11 cellular contexts compared by ENCODE assay signal in the genomic region with DNA sequence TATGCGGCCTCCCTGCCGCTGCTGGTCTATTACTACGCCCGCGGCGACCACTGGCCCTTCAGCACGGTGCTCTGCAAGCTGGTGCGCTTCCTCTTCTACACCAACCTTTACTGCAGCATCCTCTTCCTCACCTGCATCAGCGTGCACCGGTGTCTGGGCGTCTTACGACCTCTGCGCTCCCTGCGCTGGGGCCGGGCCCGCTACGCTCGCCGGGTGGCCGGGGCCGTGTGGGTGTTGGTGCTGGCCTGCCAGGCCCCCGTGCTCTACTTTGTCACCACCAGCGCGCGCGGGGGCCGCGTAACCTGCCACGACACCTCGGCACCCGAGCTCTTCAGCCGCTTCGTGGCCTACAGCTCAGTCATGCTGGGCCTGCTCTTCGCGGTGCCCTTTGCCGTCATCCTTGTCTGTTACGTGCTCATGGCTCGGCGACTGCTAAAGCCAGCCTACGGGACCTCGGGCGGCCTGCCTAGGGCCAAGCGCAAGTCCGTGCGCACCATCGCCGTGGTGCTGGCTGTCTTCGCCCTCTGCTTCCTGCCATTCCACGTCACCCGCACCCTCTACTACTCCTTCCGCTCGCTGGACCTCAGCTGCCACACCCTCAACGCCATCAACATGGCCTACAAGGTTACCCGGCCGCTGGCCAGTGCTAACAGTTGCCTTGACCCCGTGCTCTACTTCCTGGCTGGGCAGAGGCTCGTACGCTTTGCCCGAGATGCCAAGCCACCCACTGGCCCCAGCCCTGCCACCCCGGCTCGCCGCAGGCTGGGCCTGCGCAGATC. TPM values are rescaled to one million over a fixed set of nuclear protein-coding genes. Genes with fewer than 3 reads are reported as not detected.
"Had no signal": no experiment of that assay in that cellular context is flagged by ENCODE, and none has a peak within 500 bp of the region (broad histone marks: within the 10 kb centered on the region; RNA-seq: fewer than 3 reads in every experiment).

No MANE protein-coding gene starts in this region.

- H3K27ac ChIP-seq: gastroesophageal sphincter, testis had no signal

- ATAC-seq: activated T-cell treated with anti-CD3 and anti-CD28 coated beads, Interleukin-2, amount 50 U/mL, for 72 hours; gastroesophageal sphincter; naive thymus-derived CD4-positive, alpha-beta T cell had no signal

- H3K9me3 ChIP-seq: gastroesophageal sphincter, testis had no signal

- DNase-seq: activated CD4-positive, alpha-beta T cell treated with anti-CD3 and anti-CD28 coated beads, Interleukin-2, amount 10 ng/mL, durations not matched to agents 7 days and 5 days; activated CD8-positive, alpha-beta memory T cell treated with anti-CD3 and anti-CD28 coated beads, Interleukin-2, amount 50 U/mL, for 48 hours; activated T-cell treated with anti-CD3 and anti-CD28 coated beads, Interleukin-2, amount 50 U/mL, for 72 hours; mammary epithelial cell; naive thymus-derived CD4-positive, alpha-beta T cell; small intestine; stimulated activated CD4-positive, alpha-beta T cell treated with anti-CD3 and anti-CD28 coated beads, Interleukin-4, amount 100 ng/mL, for 4 hours; stimulated activated CD8-positive, alpha-beta memory T cell treated with anti-CD3 and anti-CD28 coated beads, Interleukin-4, amount 100 ng/mL, for 48 hours; testis had no signal

- H3K36me3 ChIP-seq: gastroesophageal sphincter had no signal

- H3K4me3 ChIP-seq: gastroesophageal sphincter, testis had no signal

- H3K27me3 ChIP-seq: gastroesophageal sphincter, testis had no signal

- H3K4me1 ChIP-seq: testis had no signal

RNA-seq across cellular contexts. Expression of gene P2RY2, which starts 16.5 kb away (rescaled TPM):
- total RNA-seq: activated CD4-positive, alpha-beta T cell treated with anti-CD3 and anti-CD28 coated beads, Interleukin-2, amount 10 ng/mL, durations not matched to agents 7 days and 5 days; activated T-cell treated with anti-CD3 and anti-CD28 coated beads, Interleukin-2, amount 50 U/mL, for 72 hours had no signal
- polyA plus RNA-seq: naive thymus-derived CD4-positive, alpha-beta T cell had no signal

RNA-seq across cellular contexts. Expression of gene P2RY6, which starts 37.5 kb away (rescaled TPM):
- total RNA-seq: activated CD4-positive, alpha-beta T cell treated with anti-CD3 and anti-CD28 coated beads, Interleukin-2, amount 10 ng/mL, durations not matched to agents 7 days and 5 days; activated T-cell treated with anti-CD3 and anti-CD28 coated beads, Interleukin-2, amount 50 U/mL, for 72 hours; bronchial epithelial cell had no signal
- polyA plus RNA-seq: naive thymus-derived CD4-positive, alpha-beta T cell had no signal
